7 cellular contexts compared by ENCODE assay signal in genomic region chr20:30164389-30164788, GRCh38.
A peak's percentile ranks its signal among the peaks of the same experiment; 100 is the strongest.
DNase-seq lines count a peak whose midpoint lies in the region; ATAC-seq lines count a peak whose summit lies in the region.
"Not testable (repeated sequence)": the region's sequence is repeated elsewhere in the genome, so short reads cannot be mapped to it uniquely, and the experiment has no call there.

No MANE protein-coding gene starts in this region.

- H3K4me3 Mint-ChIP-seq in T-helper 2 cell treated with Interferon-gamma antibody and Interleukin-4, amounts not matched to agents 5 μg/mL and 100 μg/mL, for 36 hours, result peak overlapping the region; percentile 26
- H3K4me3 Mint-ChIP-seq in activated CD4-positive, alpha-beta memory T cell treated with anti-CD3 and anti-CD28 coated beads for 36 hours; activated naive CD4-positive, alpha-beta T cell treated with anti-CD3 and anti-CD28 coated beads, Interleukin-2, amount 10 ng/mL, durations not matched to agents 7 days and 5 days: not testable (repeated sequence)
- H3K4me3 Mint-ChIP-seq in activated T-cell treated with anti-CD3 and anti-CD28 coated beads, Interleukin-2, amount 50 U/mL, for 72 hours, result peak overlapping the region; percentile 4 to 55
- peak overlapping the region; percentile 33 for H3K4me3 Mint-ChIP-seq in activated naive CD8-positive, alpha-beta T cell treated with anti-CD3 and anti-CD28 coated beads, Interleukin-2, amount 10 ng/mL, durations not matched to agents 7 days and 5 days
- H3K4me3 Mint-ChIP-seq in stimulated activated naive CD8-positive, alpha-beta T cell treated with anti-CD3 and anti-CD28 coated beads, Interleukin-15, amount 100 ng/mL, for 72 hours, result peak overlapping the region in 1 of 2 donors; percentile 58

- peaks cover 39% of the 10 kb centered on the region for H3K9me3 Mint-ChIP-seq in T-helper 2 cell treated with Interferon-gamma antibody and Interleukin-4, amounts not matched to agents 5 μg/mL and 100 μg/mL, for 36 hours
- H3K9me3 Mint-ChIP-seq in activated CD4-positive, alpha-beta memory T cell treated with anti-CD3 and anti-CD28 coated beads for 36 hours, result not testable (repeated sequence)
- H3K9me3 Mint-ChIP-seq in activated T-cell treated with anti-CD3 and anti-CD28 coated beads, Interleukin-2, amount 50 U/mL, for 72 hours, result peaks cover 7 to 19% of the 10 kb centered on the region in 2 donors
- H3K9me3 Mint-ChIP-seq in activated naive CD4-positive, alpha-beta T cell treated with anti-CD3 and anti-CD28 coated beads, Interleukin-2, amount 10 ng/mL, durations not matched to agents 7 days and 5 days, result peaks cover 44% of the 10 kb centered on the region
- peaks cover 20% of the 10 kb centered on the region for H3K9me3 Mint-ChIP-seq in activated naive CD8-positive, alpha-beta T cell treated with anti-CD3 and anti-CD28 coated beads, Interleukin-2, amount 10 ng/mL, durations not matched to agents 7 days and 5 days
- H3K9me3 Mint-ChIP-seq in stimulated activated naive CD8-positive, alpha-beta T cell treated with anti-CD3 and anti-CD28 coated beads, Interleukin-15, amount 100 ng/mL, for 72 hours, result peaks cover 16 to 30% of the 10 kb centered on the region in 2 donors

- not testable (repeated sequence) for H3K4me3 ChIP-seq in Jurkat, Clone E6-1 (ENCODE audit: low read length)

- CTCF ChIA-PET in activated CD4-positive, alpha-beta memory T cell treated with anti-CD3 and anti-CD28 coated beads for 36 hours (lab: Charles Lee); activated naive CD4-positive, alpha-beta T cell treated with anti-CD3 and anti-CD28 coated beads, Interleukin-2, amount 10 ng/mL, durations not matched to agents 7 days and 5 days (lab: Charles Lee): not testable (repeated sequence)

- intact Hi-C loops in activated CD4-positive, alpha-beta memory T cell treated with anti-CD3 and anti-CD28 coated beads for 36 hours (cut with micrococcal nuclease), result not testable (repeated sequence)

- DNase-seq in Jurkat, Clone E6-1 (ENCODE audit: low read depth, low spot score), result peak; percentile 3
- not testable (repeated sequence) for DNase-seq in T-helper 2 cell treated with Interferon-gamma antibody and Interleukin-4, amounts not matched to agents 5 μg/mL and 100 μg/mL, for 36 hours (ENCODE audit: low spot score); activated CD4-positive, alpha-beta memory T cell treated with anti-CD3 and anti-CD28 coated beads for 36 hours; activated T-cell treated with anti-CD3 and anti-CD28 coated beads, Interleukin-2, amount 50 U/mL, for 72 hours; activated naive CD4-positive, alpha-beta T cell treated with anti-CD3 and anti-CD28 coated beads, Interleukin-2, amount 10 ng/mL, durations not matched to agents 7 days and 5 days; activated naive CD8-positive, alpha-beta T cell treated with anti-CD3 and anti-CD28 coated beads, Interleukin-2, amount 10 ng/mL, durations not matched to agents 7 days and 5 days; stimulated activated naive CD8-positive, alpha-beta T cell treated with anti-CD3 and anti-CD28 coated beads, Interleukin-15, amount 100 ng/mL, for 72 hours

- not testable (repeated sequence) for H3K27ac Mint-ChIP-seq in T-helper 2 cell treated with Interferon-gamma antibody and Interleukin-4, amounts not matched to agents 5 μg/mL and 100 μg/mL, for 36 hours
- H3K27ac Mint-ChIP-seq in activated CD4-positive, alpha-beta memory T cell treated with anti-CD3 and anti-CD28 coated beads for 36 hours, result peak overlapping the region; percentile 29
- peak overlapping the region; percentile 50 for H3K27ac Mint-ChIP-seq in activated T-cell treated with anti-CD3 and anti-CD28 coated beads, Interleukin-2, amount 50 U/mL, for 72 hours
- peak overlapping the region; percentile 91 for H3K27ac Mint-ChIP-seq in activated naive CD4-positive, alpha-beta T cell treated with anti-CD3 and anti-CD28 coated beads, Interleukin-2, amount 10 ng/mL, durations not matched to agents 7 days and 5 days
- H3K27ac Mint-ChIP-seq in activated naive CD8-positive, alpha-beta T cell treated with anti-CD3 and anti-CD28 coated beads, Interleukin-2, amount 10 ng/mL, durations not matched to agents 7 days and 5 days, result peak overlapping the region; percentile 86
- H3K27ac Mint-ChIP-seq in stimulated activated naive CD8-positive, alpha-beta T cell treated with anti-CD3 and anti-CD28 coated beads, Interleukin-15, amount 100 ng/mL, for 72 hours, result peak overlapping the region in 1 of 2 donors; percentile 76

- ATAC-seq in activated T-cell treated with anti-CD3 and anti-CD28 coated beads, Interleukin-2, amount 50 U/mL, for 72 hours (replicated peaks in 1 of 2); activated naive CD8-positive, alpha-beta T cell treated with anti-CD3 and anti-CD28 coated beads, Interleukin-2, amount 10 ng/mL, durations not matched to agents 7 days and 5 days (ENCODE audit: low read depth): not testable (repeated sequence)
- ATAC-seq in stimulated activated naive CD8-positive, alpha-beta T cell treated with anti-CD3 and anti-CD28 coated beads, Interleukin-15, amount 100 ng/mL, for 72 hours, result peak; percentile 5

- H3K4me1 Mint-ChIP-seq in T-helper 2 cell treated with Interferon-gamma antibody and Interleukin-4, amounts not matched to agents 5 μg/mL and 100 μg/mL, for 36 hours (ENCODE audit: low read depth), result peaks cover 17% of the 10 kb centered on the region
- peaks cover 10% of the 10 kb centered on the region for H3K4me1 Mint-ChIP-seq in activated CD4-positive, alpha-beta memory T cell treated with anti-CD3 and anti-CD28 coated beads for 36 hours (ENCODE audit: low read depth)
- H3K4me1 Mint-ChIP-seq in activated T-cell treated with anti-CD3 and anti-CD28 coated beads, Interleukin-2, amount 50 U/mL, for 72 hours (ENCODE audit: low read depth), result peaks cover 35% of the 10 kb centered on the region
- peaks cover 48% of the 10 kb centered on the region for H3K4me1 Mint-ChIP-seq in activated naive CD4-positive, alpha-beta T cell treated with anti-CD3 and anti-CD28 coated beads, Interleukin-2, amount 10 ng/mL, durations not matched to agents 7 days and 5 days
- H3K4me1 Mint-ChIP-seq in activated naive CD8-positive, alpha-beta T cell treated with anti-CD3 and anti-CD28 coated beads, Interleukin-2, amount 10 ng/mL, durations not matched to agents 7 days and 5 days, result peaks cover 38% of the 10 kb centered on the region
- peaks cover 15% of the 10 kb centered on the region for H3K4me1 Mint-ChIP-seq in stimulated activated naive CD8-positive, alpha-beta T cell treated with anti-CD3 and anti-CD28 coated beads, Interleukin-15, amount 100 ng/mL, for 72 hours

- not testable (repeated sequence) for H3K27me3 Mint-ChIP-seq in T-helper 2 cell treated with Interferon-gamma antibody and Interleukin-4, amounts not matched to agents 5 μg/mL and 100 μg/mL, for 36 hours (ENCODE audit: low read depth); activated CD4-positive, alpha-beta memory T cell treated with anti-CD3 and anti-CD28 coated beads for 36 hours; activated T-cell treated with anti-CD3 and anti-CD28 coated beads, Interleukin-2, amount 50 U/mL, for 72 hours (ENCODE audit: low read depth); activated naive CD4-positive, alpha-beta T cell treated with anti-CD3 and anti-CD28 coated beads, Interleukin-2, amount 10 ng/mL, durations not matched to agents 7 days and 5 days; activated naive CD8-positive, alpha-beta T cell treated with anti-CD3 and anti-CD28 coated beads, Interleukin-2, amount 10 ng/mL, durations not matched to agents 7 days and 5 days; stimulated activated naive CD8-positive, alpha-beta T cell treated with anti-CD3 and anti-CD28 coated beads, Interleukin-15, amount 100 ng/mL, for 72 hours

- peaks cover 37% of the 10 kb centered on the region for H3K36me3 Mint-ChIP-seq in T-helper 2 cell treated with Interferon-gamma antibody and Interleukin-4, amounts not matched to agents 5 μg/mL and 100 μg/mL, for 36 hours (ENCODE audit: low read depth)
- not testable (repeated sequence) for H3K36me3 Mint-ChIP-seq in activated CD4-positive, alpha-beta memory T cell treated with anti-CD3 and anti-CD28 coated beads for 36 hours
- H3K36me3 Mint-ChIP-seq in activated T-cell treated with anti-CD3 and anti-CD28 coated beads, Interleukin-2, amount 50 U/mL, for 72 hours (ENCODE audit: insufficient read depth in 2 of 2), result peaks cover 5 to 49% of the 10 kb centered on the region in 2 donors
- peaks cover 58% of the 10 kb centered on the region for H3K36me3 Mint-ChIP-seq in activated naive CD4-positive, alpha-beta T cell treated with anti-CD3 and anti-CD28 coated beads, Interleukin-2, amount 10 ng/mL, durations not matched to agents 7 days and 5 days
- H3K36me3 Mint-ChIP-seq in activated naive CD8-positive, alpha-beta T cell treated with anti-CD3 and anti-CD28 coated beads, Interleukin-2, amount 10 ng/mL, durations not matched to agents 7 days and 5 days, result peaks cover 78% of the 10 kb centered on the region

- POLR2A ChIA-PET in activated CD4-positive, alpha-beta memory T cell treated with anti-CD3 and anti-CD28 coated beads for 36 hours (lab: Charles Lee); activated naive CD8-positive, alpha-beta T cell treated with anti-CD3 and anti-CD28 coated beads, Interleukin-2, amount 10 ng/mL, durations not matched to agents 7 days and 5 days (lab: Charles Lee): not testable (repeated sequence)
